ENCODE assay signal across 25 cellular contexts in the genomic region with DNA sequence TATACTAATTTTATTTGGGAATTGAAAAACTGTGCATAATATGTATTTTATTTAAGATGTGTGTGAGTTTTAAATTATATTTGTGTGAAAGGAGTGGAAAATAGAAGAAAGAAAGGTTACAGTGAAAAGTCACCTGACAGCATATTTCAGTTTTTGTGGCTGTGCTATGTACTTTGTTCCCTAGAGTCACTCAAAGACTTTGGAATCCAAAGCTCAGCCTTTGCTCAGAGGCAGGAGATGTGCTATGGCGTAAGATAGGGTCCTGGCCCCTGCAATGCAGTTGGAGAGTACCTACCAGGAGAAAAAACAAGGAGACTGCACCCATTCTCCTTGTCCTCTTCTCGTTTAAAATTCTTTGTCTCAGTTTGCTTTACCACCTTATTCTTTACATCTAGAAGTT. TPM values are rescaled to one million over a fixed set of nuclear protein-coding genes. Genes with fewer than 3 reads are reported as not detected.
DNase-seq lines count a peak whose midpoint lies in the region; ATAC-seq, FAIRE-seq and TF ChIP-seq lines count a peak whose summit lies in the region.
"Had no signal": no experiment of that assay in that cellular context is flagged by ENCODE, and none has a peak within 500 bp of the region (broad histone marks: within the 10 kb centered on the region; RNA-seq: fewer than 3 reads in every experiment).

No MANE protein-coding gene starts in this region.

- H2AFZ ChIP-seq in HepG2 (ENCODE audit: low read length) (no peak overlapping the region), neural cell (ENCODE audit: low read depth, low read length) (no peak overlapping the region)

- H3K4me3 ChIP-seq in HepG2 (replicated peaks in 1 of 3; ENCODE audit: insufficient read depth in 1 of 3, low read depth in 2 of 3, low read length in 3 of 3): no peak overlapping the region
- H3K4me3 ChIP-seq in right lobe of liver: no peak overlapping the region
- H3K4me3 ChIP-seq in neural cell (ENCODE audit: low read length): peak overlapping the region; percentile 85
- H3K4me3 ChIP-seq: A549; BLaER1 treated with 17β-estradiol and CSF1 and Interleukin-3, amounts not matched to agents 10 nM and 100 nM; GM12878 had no signal

- H3K9me3 Mint-ChIP-seq in glutamatergic neuron (ENCODE audit: unreplicated experiment): no peaks in the 10 kb centered on the region
- H3K9me3 Mint-ChIP-seq: CD4-positive, alpha-beta T cell; CD8-positive, alpha-beta T cell had no signal

- no peaks in the 10 kb centered on the region for H3K9me3 ChIP-seq in HepG2 (ENCODE audit: low read length)
- no peaks in the 10 kb centered on the region for H3K9me3 ChIP-seq in right lobe of liver
- no peaks in the 10 kb centered on the region for H3K9me3 ChIP-seq in neural cell (ENCODE audit: low read length)
- H3K9me3 ChIP-seq: A549; BLaER1 treated with 17β-estradiol and CSF1 and Interleukin-3, amounts not matched to agents 10 nM and 100 nM had no signal

- no peak for TF ChIP-seq EP300 in HepG2 (IDR thresholded peaks at IDR 0.05; ENCODE audit: low read depth in 2 of 2, low read length in 2 of 2)
- TF ChIP-seq EP300 in HepG2 (CRISPR knock-in tag; IDR thresholded peaks at IDR 0.05; ENCODE audit: borderline replicate concordance): no peak
- no peak for TF ChIP-seq EP300 in neural cell (conservative IDR thresholded peaks at IDR 0.05; ENCODE audit: poor library complexity, severe bottlenecking)

- H3K9ac ChIP-seq in HepG2 (ENCODE audit: insufficient read depth, low read depth, low read length) (no peak overlapping the region), neural cell (ENCODE audit: low read length) (no peak overlapping the region)
- H3K9ac ChIP-seq: BLaER1 treated with 17β-estradiol and CSF1 and Interleukin-3, amounts not matched to agents 10 nM and 100 nM had no signal

- no peaks in the 10 kb centered on the region for H3K27me3 Mint-ChIP-seq in glutamatergic neuron (ENCODE audit: unreplicated experiment)
- H3K27me3 Mint-ChIP-seq: B cell had no signal

- CTCF ChIA-PET in HepG2 (lab: Yijun Ruan, JAX; ENCODE audit: low intra/inter-chr PET ratio, low total read pairs): no interaction called here

- peak overlapping the region; percentile 16 for H3K4me2 ChIP-seq in HepG2 (ENCODE audit: low read depth, low read length)
- H3K4me2 ChIP-seq in neural cell (ENCODE audit: low read length): no peak overlapping the region
- H3K4me2 ChIP-seq: A549; BLaER1 treated with 17β-estradiol and CSF1 and Interleukin-3, amounts not matched to agents 10 nM and 100 nM had no signal

- peak; percentile 58 for DNase-seq in HepG2 (ENCODE audit: low spot score)
- DNase-seq in right lobe of liver: no peak
- DNase-seq in NCI-H2196 (lab: John Stamatoyannopoulos, UW; ENCODE audit: unreplicated experiment): no peak
- DNase-seq in glutamatergic neuron: no peak
- DNase-seq: AML-193; CD4-positive, alpha-beta T cell; CD8-positive, alpha-beta T cell; DMS 273 treated with DMSO at 0.1 percent for 48 hours; DMS153; DMS53; DMS79; DND-41; EL; GDM1 had no signal

- H3K79me2 ChIP-seq in HepG2 (ENCODE audit: insufficient read depth, low read length) (no peaks in the 10 kb centered on the region), neural cell (replicated peaks; ENCODE audit: insufficient read depth, low read length) (peaks cover 24% of the 10 kb centered on the region)

- TF ChIP-seq CTCF in HepG2 (CRISPR knock-in tag; IDR thresholded peaks at IDR 0.05) (no peak), right lobe of liver (IDR thresholded peaks at IDR 0.05) (no peak), neural cell (IDR thresholded peaks at IDR 0.05; ENCODE audit: poor library complexity, severe bottlenecking) (no peak), glutamatergic neuron (IDR thresholded peaks at IDR 0.05; ENCODE audit: partially characterized antibody, unreplicated experiment) (no peak)

- WGBS in HepG2 (ENCODE audit: low lambda C conversion rate): 2% methylated on average over 2 of the region's 2 CpGs
- 53% methylated on average over 2 of the region's 2 CpGs for WGBS in right lobe of liver (ENCODE audit: insufficient coverage, low coverage, low lambda C conversion rate, missing lambda C conversion rate)

- H3K4me1 ChIP-seq in HepG2 (ENCODE audit: insufficient read depth, low read length): peaks cover 39% of the 10 kb centered on the region
- peaks cover 0 to 6% (median 0%) of the 10 kb centered on the region in 4 donors for H3K4me1 ChIP-seq in right lobe of liver

- BruUV-seq in HepG2 (replicated peaks; lab: Mats Ljungman, UMichigan): no TSS peak

- H3K27me3 ChIP-seq in HepG2 (ENCODE audit: control insufficient read depth in 1 of 2, insufficient read depth in 2 of 2, low read length in 2 of 2) (no peaks in the 10 kb centered on the region), right lobe of liver (no peaks in the 10 kb centered on the region), neural cell (ENCODE audit: insufficient read depth, low read depth, low read length) (no peaks in the 10 kb centered on the region)

- H3K27ac ChIP-seq in HepG2 (ENCODE audit: extremely low read length, insufficient read depth, low read length): peak overlapping the region; percentile 27
- no peak overlapping the region for H3K27ac ChIP-seq in right lobe of liver
- H3K27ac ChIP-seq in neural cell (ENCODE audit: low read length): no peak overlapping the region
- H3K27ac ChIP-seq: 22Rv1; A549; BLaER1 treated with 17β-estradiol and CSF1 and Interleukin-3, amounts not matched to agents 10 nM and 100 nM; C4-2B had no signal

- POLR2A ChIA-PET in HepG2 (lab: Yijun Ruan, JAX): interaction anchor here (1.0 kb wide), 1 partner anchor 9 kb away, joined by 8 read pairs; the partner anchor contains the start of gene PPCS

- ATAC-seq in HepG2 (peak; percentile 46), right lobe of liver (no peak)
- ATAC-seq: A549; CD8-positive, alpha-beta T cell; GM12878 had no signal

- no peaks in the 10 kb centered on the region for H3F3A ChIP-seq in neural cell (ENCODE audit: insufficient read depth, low read length, poor library complexity, severe bottlenecking)

- H3K4me3 Mint-ChIP-seq in glutamatergic neuron (ENCODE audit: unreplicated experiment): no peak overlapping the region
- H3K4me3 Mint-ChIP-seq: B cell; CD4-positive, alpha-beta T cell; CD8-positive, alpha-beta T cell had no signal

- no peaks in the 10 kb centered on the region for H3K4me1 Mint-ChIP-seq in glutamatergic neuron (ENCODE audit: low read depth, unreplicated experiment)

- no peaks in the 10 kb centered on the region for H3K36me3 ChIP-seq in HepG2 (replicated peaks in 1 of 2; ENCODE audit: control insufficient read depth in 1 of 2, insufficient read depth in 2 of 2, low read length in 2 of 2)
- no peaks in the 10 kb centered on the region for H3K36me3 ChIP-seq in right lobe of liver
- H3K36me3 ChIP-seq in neural cell (ENCODE audit: insufficient read depth, low read length): no peaks in the 10 kb centered on the region

- in situ Hi-C loops in HepG2 (cut with HindIII; ENCODE audit: extremely low pct_ligation_motif_present, low pct_unique_long_range_greater_than_20kb): no loop called here

- no peaks in the 10 kb centered on the region for H3K36me3 Mint-ChIP-seq in glutamatergic neuron (ENCODE audit: unreplicated experiment)

- H4K20me1 ChIP-seq in HepG2 (ENCODE audit: insufficient read depth, low read length) (no peaks in the 10 kb centered on the region), neural cell (ENCODE audit: insufficient read depth) (no peaks in the 10 kb centered on the region)
- H4K20me1 ChIP-seq: BLaER1 treated with 17β-estradiol and CSF1 and Interleukin-3, amounts not matched to agents 10 nM and 100 nM had no signal

- intact Hi-C loops in HepG2 (cut with micrococcal nuclease; ENCODE audit: unreplicated experiment): no loop called here
- intact Hi-C loops in right lobe of liver (cut with DNase I): no loop called here

- FAIRE-seq in HepG2 (lab: Jason Lieb, UNC): peak; percentile 64
- FAIRE-seq: A549, GM12878, GM12892, GM18507 had no signal

- H3K9me2 ChIP-seq in neural cell (ENCODE audit: insufficient read depth, low read length): no peaks in the 10 kb centered on the region

- TF ChIP-seq POLR2A in HepG2 (IDR thresholded peaks at IDR 0.05; ENCODE audit: insufficient read depth in 1 of 2, low read depth in 2 of 2, low read length in 2 of 2) (no peak), right lobe of liver (IDR thresholded peaks at IDR 0.05) (no peak)

- no peak overlapping the region for H3K27ac Mint-ChIP-seq in glutamatergic neuron (ENCODE audit: unreplicated experiment)
- H3K27ac Mint-ChIP-seq: B cell; CD4-positive, alpha-beta T cell; CD8-positive, alpha-beta T cell had no signal

- no peak for TF ChIP-seq RAD21 in HepG2 (CRISPR knock-in tag; IDR thresholded peaks at IDR 0.05)
- TF ChIP-seq RAD21 in neural cell (conservative IDR thresholded peaks at IDR 0.05): no peak

RNA-seq across cellular contexts. Expression of gene CCDC30, which starts 2.9 kb away (rescaled TPM):
- total RNA-seq in HepG2 (2016; rRNA removed; fragmentation: Illumina TruSeq; extraction: Trizol): 0.77 and 1.2 TPM in 2 replicates
- 0.26 and 0.91 TPM in 2 replicates for total RNA-seq in HepG2 (2016; cell fraction: cytosol; rRNA removed; fragmentation: Illumina TruSeq; extraction: Trizol; ENCODE audit: low read depth)
- total RNA-seq in HepG2 (2016; cell fraction: insoluble cytoplasmic fraction; rRNA removed; fragmentation: Illumina TruSeq; extraction: Trizol): 0.56 and 0.84 TPM in 2 replicates
- 0.48 and 0.74 TPM in 2 replicates for total RNA-seq in HepG2 (2016; cell fraction: membrane; rRNA removed; fragmentation: Illumina TruSeq; extraction: Trizol)
- 1.5 and 2.3 TPM in 2 replicates for total RNA-seq in HepG2 (2016; cell fraction: nucleus; rRNA removed; fragmentation: Illumina TruSeq; extraction: Trizol)
- 0.25 and 0.29 TPM in 2 replicates for polyA plus RNA-seq in HepG2 (2011; rRNA removed)
- polyA plus RNA-seq in HepG2 (2011; cell fraction: cytosol; rRNA removed): 0.17 and 0.37 TPM in 2 replicates
- polyA plus RNA-seq in HepG2 (2011; cell fraction: nucleus; rRNA removed): 0.76 and 1.2 TPM in 2 replicates
- 0.66 and 1.2 TPM in 2 replicates for polyA plus RNA-seq in HepG2 (2012)
- 0.37 and 1.2 TPM in 2 replicates for polyA plus RNA-seq in HepG2 (2016; cell fraction: cytosol; fragmentation: Illumina TruSeq; extraction: Trizol; ENCODE audit: low read depth)
- 0.90 and 1.1 TPM in 2 replicates for polyA plus RNA-seq in HepG2 (2016; cell fraction: insoluble cytoplasmic fraction; fragmentation: Illumina TruSeq; extraction: Trizol; ENCODE audit: low read depth)
- 0.55 and 1.2 TPM in 2 replicates for polyA plus RNA-seq in HepG2 (2016; cell fraction: membrane; fragmentation: Illumina TruSeq; extraction: Trizol; ENCODE audit: low read depth)
- 4.6 and 5.3 TPM in 2 replicates for polyA plus RNA-seq in HepG2 (2016; cell fraction: nucleus; fragmentation: Illumina TruSeq; extraction: Trizol; ENCODE audit: insufficient read depth, low read depth)
- 0.50 and 1.3 TPM in 2 replicates for polyA minus RNA-seq in HepG2 (2011; rRNA and poly(A)+ RNA removed; ENCODE audit: low replicate concordance)
- polyA minus RNA-seq in HepG2 (2011; cell fraction: cytosol; rRNA and poly(A)+ RNA removed): 0.89 TPM in 1 of 2 replicates, not detected in the other
- 3.7 and 5.3 TPM in 2 replicates for polyA minus RNA-seq in HepG2 (2011; cell fraction: nucleus; rRNA and poly(A)+ RNA removed)
- 1 to 10 TPM in 3 of 6 experiments, under 1 TPM in 3; 0.37 to 1.4 (median 1.0) TPM for total RNA-seq in right lobe of liver
- 11.1 and 13.2 TPM in 2 replicates for polyA plus RNA-seq in neural cell
- 31.4 and 35.7 TPM in 2 replicates for polyA minus RNA-seq in neural cell
- total RNA-seq in glutamatergic neuron (ENCODE audit: unreplicated experiment): 3.0 TPM

RNA-seq across cellular contexts. Expression of gene PPCS, which starts 9.7 kb away (rescaled TPM):
- total RNA-seq in HepG2 (2016; rRNA removed; fragmentation: Illumina TruSeq; extraction: Trizol) (38.9 and 51.0 TPM in 2 replicates), right lobe of liver (10 to 100 TPM; 36.3 to 44.1 (median 42.7) TPM), glutamatergic neuron (ENCODE audit: unreplicated experiment) (25.4 TPM)
- total RNA-seq in HepG2 (2016; cell fraction: cytosol; rRNA removed; fragmentation: Illumina TruSeq; extraction: Trizol; ENCODE audit: low read depth): 12.3 and 12.7 TPM in 2 replicates
- 38.3 and 49.7 TPM in 2 replicates for total RNA-seq in HepG2 (2016; cell fraction: insoluble cytoplasmic fraction; rRNA removed; fragmentation: Illumina TruSeq; extraction: Trizol)
- 27.0 and 27.1 TPM in 2 replicates for total RNA-seq in HepG2 (2016; cell fraction: membrane; rRNA removed; fragmentation: Illumina TruSeq; extraction: Trizol)
- total RNA-seq in HepG2 (2016; cell fraction: nucleus; rRNA removed; fragmentation: Illumina TruSeq; extraction: Trizol): 23.3 and 25.2 TPM in 2 replicates
- polyA plus RNA-seq in HepG2 (2011; rRNA removed) (13.4 and 14.5 TPM in 2 replicates), neural cell (78.9 and 85.1 TPM in 2 replicates)
- polyA plus RNA-seq in HepG2 (2011; cell fraction: cytosol; rRNA removed): 17.1 and 38.8 TPM in 2 replicates
- 42.9 and 45.6 TPM in 2 replicates for polyA plus RNA-seq in HepG2 (2011; cell fraction: nucleus; rRNA removed)
- 20.9 and 33.5 TPM in 2 replicates for polyA plus RNA-seq in HepG2 (2012)
- 13.5 and 16.3 TPM in 2 replicates for polyA plus RNA-seq in HepG2 (2016; cell fraction: cytosol; fragmentation: Illumina TruSeq; extraction: Trizol; ENCODE audit: low read depth)
- 52.5 and 57.6 TPM in 2 replicates for polyA plus RNA-seq in HepG2 (2016; cell fraction: insoluble cytoplasmic fraction; fragmentation: Illumina TruSeq; extraction: Trizol; ENCODE audit: low read depth)
- 21.2 and 23.0 TPM in 2 replicates for polyA plus RNA-seq in HepG2 (2016; cell fraction: membrane; fragmentation: Illumina TruSeq; extraction: Trizol; ENCODE audit: low read depth)
- 34.2 and 34.7 TPM in 2 replicates for polyA plus RNA-seq in HepG2 (2016; cell fraction: nucleus; fragmentation: Illumina TruSeq; extraction: Trizol; ENCODE audit: insufficient read depth, low read depth)
- polyA minus RNA-seq in HepG2 (2011; rRNA and poly(A)+ RNA removed; ENCODE audit: low replicate concordance): 18.4 and 22.8 TPM in 2 replicates
- polyA minus RNA-seq in HepG2 (2011; cell fraction: cytosol; rRNA and poly(A)+ RNA removed): 8.9 and 11.3 TPM in 2 replicates
- 17.1 and 19.1 TPM in 2 replicates for polyA minus RNA-seq in HepG2 (2011; cell fraction: nucleus; rRNA and poly(A)+ RNA removed)
- polyA minus RNA-seq in neural cell: 42.4 and 48.9 TPM in 2 replicates

RNA-seq across cellular contexts. Expression of gene ZMYND12, which starts 10.2 kb away (rescaled TPM):
- total RNA-seq in HepG2 (2016; rRNA removed; fragmentation: Illumina TruSeq; extraction: Trizol): 0.13 TPM in 1 of 2 replicates, not detected in the other
- total RNA-seq in HepG2 (2016; cell fraction: cytosol; rRNA removed; fragmentation: Illumina TruSeq; extraction: Trizol; ENCODE audit: low read depth): 0.18 and 0.51 TPM in 2 replicates
- total RNA-seq in HepG2 (2016; cell fraction: insoluble cytoplasmic fraction; rRNA removed; fragmentation: Illumina TruSeq; extraction: Trizol): 0.42 and 0.45 TPM in 2 replicates
- total RNA-seq in HepG2 (2016; cell fraction: membrane; rRNA removed; fragmentation: Illumina TruSeq; extraction: Trizol): 0.21 and 0.65 TPM in 2 replicates
- total RNA-seq in HepG2 (2016; cell fraction: nucleus; rRNA removed; fragmentation: Illumina TruSeq; extraction: Trizol): not detected in 2 replicates
- polyA plus RNA-seq in HepG2 (2011; rRNA removed): 0.29 and 0.71 TPM in 2 replicates
- polyA plus RNA-seq in HepG2 (2011; cell fraction: cytosol; rRNA removed): 0.16 and 0.18 TPM in 2 replicates
- polyA plus RNA-seq in HepG2 (2011; cell fraction: nucleus; rRNA removed): 0.23 TPM in 1 of 2 replicates, not detected in the other
- 0.15 and 0.20 TPM in 2 replicates for polyA plus RNA-seq in HepG2 (2012)
- polyA plus RNA-seq in HepG2 (2016; cell fraction: cytosol; fragmentation: Illumina TruSeq; extraction: Trizol; ENCODE audit: low read depth): 0.19 TPM in 1 of 2 replicates, not detected in the other
- polyA plus RNA-seq in HepG2 (2016; cell fraction: insoluble cytoplasmic fraction; fragmentation: Illumina TruSeq; extraction: Trizol; ENCODE audit: low read depth): 0.37 and 0.66 TPM in 2 replicates
- polyA plus RNA-seq in HepG2 (2016; cell fraction: membrane; fragmentation: Illumina TruSeq; extraction: Trizol; ENCODE audit: low read depth): 0.17 and 0.34 TPM in 2 replicates
- polyA plus RNA-seq in HepG2 (2016; cell fraction: nucleus; fragmentation: Illumina TruSeq; extraction: Trizol; ENCODE audit: insufficient read depth, low read depth): 0.44 TPM in 1 of 2 replicates, not detected in the other
- polyA minus RNA-seq in HepG2 (2011; rRNA and poly(A)+ RNA removed; ENCODE audit: low replicate concordance): not detected in 2 replicates
- not detected in 2 replicates for polyA minus RNA-seq in HepG2 (2011; cell fraction: cytosol; rRNA and poly(A)+ RNA removed)
- 0.77 and 0.87 TPM in 2 replicates for polyA minus RNA-seq in HepG2 (2011; cell fraction: nucleus; rRNA and poly(A)+ RNA removed)
- total RNA-seq in right lobe of liver: 1 to 10 TPM; 1.5 to 7.3 (median 2.6) TPM
- polyA plus RNA-seq in neural cell: 0.21 and 0.52 TPM in 2 replicates
- not detected in 2 replicates for polyA minus RNA-seq in neural cell
- 0.49 TPM for total RNA-seq in glutamatergic neuron (ENCODE audit: unreplicated experiment)
- total RNA-seq: A172, G401 had no signal
